1 cellular context compared by ENCODE assay signal in the genomic region with DNA sequence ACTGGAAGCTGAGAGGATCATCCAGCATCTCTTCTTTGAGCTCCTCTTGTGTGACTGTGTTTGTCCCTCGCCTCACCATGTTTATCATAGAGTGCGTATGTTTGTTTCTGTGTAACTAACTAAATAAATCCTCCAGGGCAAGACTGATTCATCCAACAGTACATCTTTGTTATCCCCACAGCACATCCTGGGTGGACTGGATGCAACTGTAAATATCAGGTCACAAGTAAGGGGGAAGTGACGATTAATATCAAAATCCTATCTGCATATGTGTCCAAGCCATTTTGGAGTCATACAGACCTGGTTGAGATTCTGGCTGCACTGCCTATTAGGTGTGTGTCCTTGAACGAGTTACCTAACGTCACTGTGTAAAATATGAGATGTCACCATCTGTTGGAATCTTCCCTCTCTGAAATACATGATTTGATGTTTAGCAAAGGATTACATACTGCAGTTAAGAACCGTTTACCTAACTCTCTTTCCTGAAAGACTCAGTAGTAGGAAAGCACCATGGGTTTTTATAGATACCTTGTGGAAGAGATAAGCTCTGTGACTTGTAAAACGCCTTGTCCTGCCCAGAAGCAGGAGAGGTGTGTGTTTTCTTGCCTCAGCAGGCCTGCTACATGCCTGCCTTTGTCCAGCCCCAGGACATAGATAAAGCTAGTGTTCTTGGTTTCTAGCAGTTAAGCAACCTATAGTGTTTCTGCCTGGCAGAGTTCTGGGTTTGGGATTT.
TF ChIP-seq lines count a peak whose summit lies in the region.

No MANE protein-coding gene starts in this region.

TF ChIP-seq in HepG2, 621 proteins besides CTCF, POLR2A, EP300 and RAD21 (continued from another document):
- TF ChIP-seq, protein P1, sequence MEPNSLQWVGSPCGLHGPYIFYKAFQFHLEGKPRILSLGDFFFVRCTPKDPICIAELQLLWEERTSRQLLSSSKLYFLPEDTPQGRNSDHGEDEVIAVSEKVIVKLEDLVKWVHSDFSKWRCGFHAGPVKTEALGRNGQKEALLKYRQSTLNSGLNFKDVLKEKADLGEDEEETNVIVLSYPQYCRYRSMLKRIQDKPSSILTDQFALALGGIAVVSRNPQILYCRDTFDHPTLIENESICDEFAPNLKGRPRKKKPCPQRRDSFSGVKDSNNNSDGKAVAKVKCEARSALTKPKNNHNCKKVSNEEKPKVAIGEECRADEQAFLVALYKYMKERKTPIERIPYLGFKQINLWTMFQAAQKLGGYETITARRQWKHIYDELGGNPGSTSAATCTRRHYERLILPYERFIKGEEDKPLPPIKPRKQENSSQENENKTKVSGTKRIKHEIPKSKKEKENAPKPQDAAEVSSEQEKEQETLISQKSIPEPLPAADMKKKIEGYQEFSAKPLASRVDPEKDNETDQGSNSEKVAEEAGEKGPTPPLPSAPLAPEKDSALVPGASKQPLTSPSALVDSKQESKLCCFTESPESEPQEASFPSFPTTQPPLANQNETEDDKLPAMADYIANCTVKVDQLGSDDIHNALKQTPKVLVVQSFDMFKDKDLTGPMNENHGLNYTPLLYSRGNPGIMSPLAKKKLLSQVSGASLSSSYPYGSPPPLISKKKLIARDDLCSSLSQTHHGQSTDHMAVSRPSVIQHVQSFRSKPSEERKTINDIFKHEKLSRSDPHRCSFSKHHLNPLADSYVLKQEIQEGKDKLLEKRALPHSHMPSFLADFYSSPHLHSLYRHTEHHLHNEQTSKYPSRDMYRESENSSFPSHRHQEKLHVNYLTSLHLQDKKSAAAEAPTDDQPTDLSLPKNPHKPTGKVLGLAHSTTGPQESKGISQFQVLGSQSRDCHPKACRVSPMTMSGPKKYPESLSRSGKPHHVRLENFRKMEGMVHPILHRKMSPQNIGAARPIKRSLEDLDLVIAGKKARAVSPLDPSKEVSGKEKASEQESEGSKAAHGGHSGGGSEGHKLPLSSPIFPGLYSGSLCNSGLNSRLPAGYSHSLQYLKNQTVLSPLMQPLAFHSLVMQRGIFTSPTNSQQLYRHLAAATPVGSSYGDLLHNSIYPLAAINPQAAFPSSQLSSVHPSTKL (CRISPR knock-in tag; IDR thresholded peaks at IDR 0.05) = peak; percentile 59; the same call in 1 of the 2 replicates
- TF ChIP-seq CHD2 (IDR thresholded peaks at IDR 0.05; ENCODE audit: low read depth, low read length) (no peak), RBFOX2 (IDR thresholded peaks at IDR 0.05; ENCODE audit: low read depth, low read length) (0 out of 2 replicates have a peak, but pooled peaks have one; percentile 31), ZBTB20 (CRISPR knock-in tag; IDR thresholded peaks at IDR 0.05; ENCODE audit: borderline replicate concordance, low read depth) (no peak), POLR2G (IDR thresholded peaks at IDR 0.05; ENCODE audit: low read depth, low read length) (peak; percentile 24; the same call in 1 of the 2 replicates)
- TF ChIP-seq, protein P2, sequence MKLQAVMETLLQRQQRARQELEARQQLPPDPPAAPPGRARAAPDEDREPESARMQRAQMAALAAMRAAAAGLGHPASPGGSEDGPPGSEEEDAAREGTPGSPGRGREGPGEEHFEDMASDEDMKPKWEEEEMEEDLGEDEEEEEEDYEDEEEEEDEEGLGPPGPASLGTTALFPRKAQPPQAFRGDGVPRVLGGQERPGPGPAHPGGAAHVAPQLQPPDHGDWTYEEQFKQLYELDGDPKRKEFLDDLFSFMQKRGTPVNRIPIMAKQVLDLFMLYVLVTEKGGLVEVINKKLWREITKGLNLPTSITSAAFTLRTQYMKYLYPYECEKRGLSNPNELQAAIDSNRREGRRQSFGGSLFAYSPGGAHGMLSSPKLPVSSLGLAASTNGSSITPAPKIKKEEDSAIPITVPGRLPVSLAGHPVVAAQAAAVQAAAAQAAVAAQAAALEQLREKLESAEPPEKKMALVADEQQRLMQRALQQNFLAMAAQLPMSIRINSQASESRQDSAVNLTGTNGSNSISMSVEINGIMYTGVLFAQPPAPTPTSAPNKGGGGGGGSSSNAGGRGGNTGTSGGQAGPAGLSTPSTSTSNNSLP (IDR thresholded peaks at IDR 0.05; ENCODE audit: low read depth, low read length) = peak; percentile 98
